ENCODE assay signal across 34 cellular contexts in the genomic region with DNA sequence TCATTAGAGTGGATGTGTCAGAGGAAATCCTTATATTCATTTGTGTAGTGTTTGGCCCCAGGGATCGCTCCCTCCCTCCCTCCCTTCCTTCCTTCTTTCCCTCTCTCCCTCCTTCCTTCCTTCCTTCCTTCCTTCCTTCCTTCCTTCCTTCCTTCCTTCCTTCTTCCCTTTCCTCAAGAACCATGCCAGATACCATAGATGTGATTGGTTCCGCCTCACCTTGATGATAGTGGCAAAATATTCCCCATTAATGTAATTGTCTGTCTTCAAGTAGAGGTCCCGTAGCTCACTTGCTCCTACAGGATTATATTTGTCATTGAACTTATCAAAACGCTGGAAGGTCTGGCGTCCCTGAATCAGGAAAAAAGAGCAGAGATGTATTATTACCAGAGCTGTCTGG. TPM values are rescaled to one million over a fixed set of nuclear protein-coding genes. Genes with fewer than 3 reads are reported as not detected.
"Had no signal": no experiment of that assay in that cellular context is flagged by ENCODE, and none has a peak within 500 bp of the region (broad histone marks: within the 10 kb centered on the region; RNA-seq: fewer than 3 reads in every experiment).

No MANE protein-coding gene starts in this region.

- H3K4me1 ChIP-seq: Peyer's patch, SJSA1 had no signal

- ATAC-seq: PC-3, SK-N-SH treated with all-trans-retinoic acid at 6 μM for 48 hours, T-cell had no signal

- H3K36me3 ChIP-seq: Peyer's patch, SJSA1 had no signal

- DNase-seq: Karpas-422, MM.1S, MV-4-11, NCI-H1092 treated with DMSO at 0.1 percent for 48 hours, NCI-H1105 treated with DMSO at 0.1 percent for 48 hours, NCI-H1417, NCI-H1436, NCI-H146, NCI-H1694, NCI-H187, NCI-H1930, NCI-H2029 treated with DMSO at 0.1 percent for 48 hours, NCI-H2081 treated with DMSO at 0.1 percent for 48 hours, NCI-H2107, NCI-H2171, NCI-H226, NCI-H446 treated with DMSO at 0.1 percent for 48 hours, NCI-H510A, NCI-H524, NCI-H526, NCI-H69, NCI-H748 treated with DMSO at 0.1 percent for 48 hours, NCI-H82, PC-3, Peyer's patch, Right ventricle myocardium superior, RPMI8226, SHP77 treated with DMSO at 0.1 percent for 48 hours, T-cell had no signal

- H3K4me3 ChIP-seq: Peyer's patch, SJSA1 had no signal

- H3K9me3 ChIP-seq: Peyer's patch, SJSA1 had no signal

- H3K27me3 ChIP-seq: Peyer's patch had no signal

- H3K9ac ChIP-seq: KMS-11 had no signal

- H3K27ac ChIP-seq: KMS-11, Peyer's patch, SJSA1 had no signal

RNA-seq across cellular contexts. Expression of a gene that starts 17.7 kb away (rescaled TPM):
- total RNA-seq: MCF 10A, OCI-LY7, PC-3, Right ventricle myocardium superior, SJSA1 had no signal
